ENCODE assay signal across 1 cellular context in the genomic region with DNA sequence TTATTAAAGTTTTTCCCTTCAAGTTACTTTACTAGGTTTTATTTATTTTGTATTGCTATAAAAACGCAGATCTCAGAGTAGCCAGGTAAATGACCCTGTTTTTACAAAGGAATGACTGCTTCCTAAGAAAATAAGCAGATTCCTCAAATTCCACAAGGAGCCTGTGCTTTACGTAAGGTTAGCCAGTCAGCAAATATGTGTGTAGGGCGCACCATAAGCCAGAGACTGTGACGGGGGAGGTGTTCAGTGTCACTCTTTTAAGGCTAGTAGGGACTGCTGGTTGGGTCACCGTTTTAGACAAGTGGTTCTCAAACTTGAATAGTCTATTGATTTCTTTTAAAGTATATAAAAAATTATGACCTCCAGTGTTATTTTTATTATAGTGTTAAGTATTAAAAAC.
TF ChIP-seq lines count a peak whose summit lies in the region.

No MANE protein-coding gene starts in this region.

TF ChIP-seq in GM23338, 12 proteins besides CTCF, POLR2A, EP300 and RAD21:
- TF ChIP-seq POLR2AphosphoS5 (IDR thresholded peaks at IDR 0.05; ENCODE audit: low read depth) (no peak), EZH2phosphoT487 (IDR thresholded peaks at IDR 0.05; ENCODE audit: unreplicated experiment) (no peak), ZNF114 (CRISPR knock-in tag; IDR thresholded peaks at IDR 0.05) (no peak), ZNF331 (CRISPR knock-in tag; IDR thresholded peaks at IDR 0.05; ENCODE audit: low read depth) (no peak), CREB1 (CRISPR knock-in tag; IDR thresholded peaks at IDR 0.05; ENCODE audit: low read depth) (0 out of 2 replicates have a peak, but pooled peaks have one; percentile 32)
- TF ChIP-seq, protein P1, sequence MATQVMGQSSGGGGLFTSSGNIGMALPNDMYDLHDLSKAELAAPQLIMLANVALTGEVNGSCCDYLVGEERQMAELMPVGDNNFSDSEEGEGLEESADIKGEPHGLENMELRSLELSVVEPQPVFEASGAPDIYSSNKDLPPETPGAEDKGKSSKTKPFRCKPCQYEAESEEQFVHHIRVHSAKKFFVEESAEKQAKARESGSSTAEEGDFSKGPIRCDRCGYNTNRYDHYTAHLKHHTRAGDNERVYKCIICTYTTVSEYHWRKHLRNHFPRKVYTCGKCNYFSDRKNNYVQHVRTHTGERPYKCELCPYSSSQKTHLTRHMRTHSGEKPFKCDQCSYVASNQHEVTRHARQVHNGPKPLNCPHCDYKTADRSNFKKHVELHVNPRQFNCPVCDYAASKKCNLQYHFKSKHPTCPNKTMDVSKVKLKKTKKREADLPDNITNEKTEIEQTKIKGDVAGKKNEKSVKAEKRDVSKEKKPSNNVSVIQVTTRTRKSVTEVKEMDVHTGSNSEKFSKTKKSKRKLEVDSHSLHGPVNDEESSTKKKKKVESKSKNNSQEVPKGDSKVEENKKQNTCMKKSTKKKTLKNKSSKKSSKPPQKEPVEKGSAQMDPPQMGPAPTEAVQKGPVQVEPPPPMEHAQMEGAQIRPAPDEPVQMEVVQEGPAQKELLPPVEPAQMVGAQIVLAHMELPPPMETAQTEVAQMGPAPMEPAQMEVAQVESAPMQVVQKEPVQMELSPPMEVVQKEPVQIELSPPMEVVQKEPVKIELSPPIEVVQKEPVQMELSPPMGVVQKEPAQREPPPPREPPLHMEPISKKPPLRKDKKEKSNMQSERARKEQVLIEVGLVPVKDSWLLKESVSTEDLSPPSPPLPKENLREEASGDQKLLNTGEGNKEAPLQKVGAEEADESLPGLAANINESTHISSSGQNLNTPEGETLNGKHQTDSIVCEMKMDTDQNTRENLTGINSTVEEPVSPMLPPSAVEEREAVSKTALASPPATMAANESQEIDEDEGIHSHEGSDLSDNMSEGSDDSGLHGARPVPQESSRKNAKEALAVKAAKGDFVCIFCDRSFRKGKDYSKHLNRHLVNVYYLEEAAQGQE (IDR thresholded peaks at IDR 0.05; ENCODE audit: unreplicated experiment): no peak
- TF ChIP-seq, protein P2, sequence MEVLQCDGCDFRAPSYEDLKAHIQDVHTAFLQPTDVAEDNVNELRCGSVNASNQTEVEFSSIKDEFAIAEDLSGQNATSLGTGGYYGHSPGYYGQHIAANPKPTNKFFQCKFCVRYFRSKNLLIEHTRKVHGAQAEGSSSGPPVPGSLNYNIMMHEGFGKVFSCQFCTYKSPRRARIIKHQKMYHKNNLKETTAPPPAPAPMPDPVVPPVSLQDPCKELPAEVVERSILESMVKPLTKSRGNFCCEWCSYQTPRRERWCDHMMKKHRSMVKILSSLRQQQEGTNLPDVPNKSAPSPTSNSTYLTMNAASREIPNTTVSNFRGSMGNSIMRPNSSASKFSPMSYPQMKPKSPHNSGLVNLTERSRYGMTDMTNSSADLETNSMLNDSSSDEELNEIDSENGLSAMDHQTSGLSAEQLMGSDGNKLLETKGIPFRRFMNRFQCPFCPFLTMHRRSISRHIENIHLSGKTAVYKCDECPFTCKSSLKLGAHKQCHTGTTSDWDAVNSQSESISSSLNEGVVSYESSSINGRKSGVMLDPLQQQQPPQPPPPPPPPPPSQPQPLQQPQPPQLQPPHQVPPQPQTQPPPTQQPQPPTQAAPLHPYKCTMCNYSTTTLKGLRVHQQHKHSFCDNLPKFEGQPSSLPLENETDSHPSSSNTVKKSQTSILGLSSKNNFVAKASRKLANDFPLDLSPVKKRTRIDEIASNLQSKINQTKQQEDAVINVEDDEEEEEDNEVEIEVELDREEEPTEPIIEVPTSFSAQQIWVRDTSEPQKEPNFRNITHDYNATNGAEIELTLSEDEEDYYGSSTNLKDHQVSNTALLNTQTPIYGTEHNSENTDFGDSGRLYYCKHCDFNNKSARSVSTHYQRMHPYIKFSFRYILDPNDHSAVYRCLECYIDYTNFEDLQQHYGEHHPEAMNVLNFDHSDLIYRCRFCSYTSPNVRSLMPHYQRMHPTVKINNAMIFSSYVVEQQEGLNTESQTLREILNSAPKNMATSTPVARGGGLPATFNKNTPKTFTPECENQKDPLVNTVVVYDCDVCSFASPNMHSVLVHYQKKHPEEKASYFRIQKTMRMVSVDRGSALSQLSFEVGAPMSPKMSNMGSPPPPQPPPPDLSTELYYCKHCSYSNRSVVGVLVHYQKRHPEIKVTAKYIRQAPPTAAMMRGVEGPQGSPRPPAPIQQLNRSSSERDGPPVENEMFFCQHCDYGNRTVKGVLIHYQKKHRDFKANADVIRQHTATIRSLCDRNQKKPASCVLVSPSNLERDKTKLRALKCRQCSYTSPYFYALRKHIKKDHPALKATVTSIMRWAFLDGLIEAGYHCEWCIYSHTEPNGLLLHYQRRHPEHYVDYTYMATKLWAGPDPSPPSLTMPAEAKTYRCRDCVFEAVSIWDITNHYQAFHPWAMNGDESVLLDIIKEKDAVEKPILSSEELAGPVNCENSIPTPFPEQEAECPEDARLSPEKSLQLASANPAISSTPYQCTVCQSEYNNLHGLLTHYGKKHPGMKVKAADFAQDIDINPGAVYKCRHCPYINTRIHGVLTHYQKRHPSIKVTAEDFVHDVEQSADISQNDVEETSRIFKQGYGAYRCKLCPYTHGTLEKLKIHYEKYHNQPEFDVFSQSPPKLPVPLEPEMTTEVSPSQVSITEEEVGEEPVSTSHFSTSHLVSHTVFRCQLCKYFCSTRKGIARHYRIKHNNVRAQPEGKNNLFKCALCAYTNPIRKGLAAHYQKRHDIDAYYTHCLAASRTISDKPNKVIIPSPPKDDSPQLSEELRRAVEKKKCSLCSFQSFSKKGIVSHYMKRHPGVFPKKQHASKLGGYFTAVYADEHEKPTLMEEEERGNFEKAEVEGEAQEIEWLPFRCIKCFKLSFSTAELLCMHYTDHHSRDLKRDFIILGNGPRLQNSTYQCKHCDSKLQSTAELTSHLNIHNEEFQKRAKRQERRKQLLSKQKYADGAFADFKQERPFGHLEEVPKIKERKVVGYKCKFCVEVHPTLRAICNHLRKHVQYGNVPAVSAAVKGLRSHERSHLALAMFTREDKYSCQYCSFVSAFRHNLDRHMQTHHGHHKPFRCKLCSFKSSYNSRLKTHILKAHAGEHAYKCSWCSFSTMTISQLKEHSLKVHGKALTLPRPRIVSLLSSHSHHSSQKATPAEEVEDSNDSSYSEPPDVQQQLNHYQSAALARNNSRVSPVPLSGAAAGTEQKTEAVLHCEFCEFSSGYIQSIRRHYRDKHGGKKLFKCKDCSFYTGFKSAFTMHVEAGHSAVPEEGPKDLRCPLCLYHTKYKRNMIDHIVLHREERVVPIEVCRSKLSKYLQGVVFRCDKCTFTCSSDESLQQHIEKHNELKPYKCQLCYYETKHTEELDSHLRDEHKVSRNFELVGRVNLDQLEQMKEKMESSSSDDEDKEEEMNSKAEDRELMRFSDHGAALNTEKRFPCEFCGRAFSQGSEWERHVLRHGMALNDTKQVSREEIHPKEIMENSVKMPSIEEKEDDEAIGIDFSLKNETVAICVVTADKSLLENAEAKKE (CRISPR knock-in tag; IDR thresholded peaks at IDR 0.05): no peak
- TF ChIP-seq, protein P3, sequence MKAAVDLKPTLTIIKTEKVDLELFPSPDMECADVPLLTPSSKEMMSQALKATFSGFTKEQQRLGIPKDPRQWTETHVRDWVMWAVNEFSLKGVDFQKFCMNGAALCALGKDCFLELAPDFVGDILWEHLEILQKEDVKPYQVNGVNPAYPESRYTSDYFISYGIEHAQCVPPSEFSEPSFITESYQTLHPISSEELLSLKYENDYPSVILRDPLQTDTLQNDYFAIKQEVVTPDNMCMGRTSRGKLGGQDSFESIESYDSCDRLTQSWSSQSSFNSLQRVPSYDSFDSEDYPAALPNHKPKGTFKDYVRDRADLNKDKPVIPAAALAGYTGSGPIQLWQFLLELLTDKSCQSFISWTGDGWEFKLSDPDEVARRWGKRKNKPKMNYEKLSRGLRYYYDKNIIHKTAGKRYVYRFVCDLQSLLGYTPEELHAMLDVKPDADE (IDR thresholded peaks at IDR 0.05): no peak
